Comparison of ENCODE assay signal across 8 cellular contexts in genomic region chr16:53099318-53100130, GRCh38. TPM values are rescaled to one million over a fixed set of nuclear protein-coding genes. Genes with fewer than 3 reads are reported as not detected.
DNase-seq lines count a peak whose midpoint lies in the region; TF ChIP-seq lines count a peak whose summit lies in the region.

No MANE protein-coding gene starts in this region.

- no peak overlapping the region for H3K4ac ChIP-seq in H9 (ENCODE audit: low read depth, low read length)

- H3K4me3 Mint-ChIP-seq in H9 = peak overlapping the region; percentile 50 to 75
- peak overlapping the region; percentile 87 for H3K4me3 Mint-ChIP-seq in activated naive CD8-positive, alpha-beta T cell
- H3K4me3 Mint-ChIP-seq in glutamatergic neuron (ENCODE audit: unreplicated experiment) = peak overlapping the region; percentile 90

- H3K4me2 ChIP-seq in H9 (ENCODE audit: insufficient read depth, insufficient read length, low read length) (peak overlapping the region; percentile 73), Loucy (ENCODE audit: low read depth, low read length, poor library complexity, severe bottlenecking) (peak overlapping the region; percentile 80)

- H3K4me3 ChIP-seq in Loucy (ENCODE audit: low read length, poor library complexity, severe bottlenecking) = peak overlapping the region; percentile 80
- peak overlapping the region; percentile 23 for H3K4me3 ChIP-seq in SJSA1
- H3K4me3 ChIP-seq in thyroid gland (replicated peaks in 1 of 3) = peak overlapping the region in 1 of 3 donors; percentile 20

- DNase-seq in ELF-1 (ENCODE audit: low read depth, low spot score) = peak; percentile 97
- DNase-seq in H9 = peak; percentile 96
- peak; percentile 89 to 90 for DNase-seq in SJSA1 (ENCODE audit: low read depth in 1 of 2, low spot score in 2 of 2)
- DNase-seq in glutamatergic neuron = peak; percentile 79
- DNase-seq in occipital lobe (lab: John Stamatoyannopoulos, UW) = peak; percentile 90
- peak; percentile 99 to 100 for DNase-seq in thyroid gland

- no peak overlapping the region for H4K5ac ChIP-seq in H9 (ENCODE audit: insufficient read length, low read depth, low read length)

- peak overlapping the region; percentile 20 for H3K18ac ChIP-seq in H9 (ENCODE audit: insufficient read length, low read depth, low read length)

- H3K79me2 ChIP-seq in H9 (ENCODE audit: insufficient read depth, low read length) (0 out of 2 replicates have a peak, but pooled peaks cover 3% of the 10 kb centered on the region), Loucy (ENCODE audit: insufficient read depth, low read length) (peaks cover 5% of the 10 kb centered on the region; the same call in 1 of the 2 replicates)

- H3K27ac ChIP-seq in H9 (ENCODE audit: insufficient read length, low read depth, low read length) (peak overlapping the region; percentile 35), SJSA1 (peak overlapping the region; percentile 64), thyroid gland (peak overlapping the region; percentile 93 to 97 (median 95))

- no peak overlapping the region for H3T11ph ChIP-seq in H9 (ENCODE audit: low read length)

- H3K23me2 ChIP-seq in H9 (ENCODE audit: insufficient read length, low read depth, low read length, poor library complexity, severe bottlenecking) = peaks cover 4% of the 10 kb centered on the region

- H4K8ac ChIP-seq in H9 (replicated peaks; ENCODE audit: insufficient read length, low read depth, low read length) = no peak overlapping the region

- H3K36me3 Mint-ChIP-seq in H9 (ENCODE audit: insufficient read depth in 1 of 3, low read depth in 3 of 3) (peaks cover 2 to 4% (median 4%) of the 10 kb centered on the region in 3 experiments; a peak in 4 of 7 replicates), glutamatergic neuron (ENCODE audit: unreplicated experiment) (no peaks in the 10 kb centered on the region)
- H3K36me3 Mint-ChIP-seq in activated naive CD8-positive, alpha-beta T cell = no peaks in the 10 kb centered on the region

- peaks cover 6% of the 10 kb centered on the region; the same call in 1 of the 2 replicates for H3F3A ChIP-seq in Loucy (ENCODE audit: low read depth)

- H3K23ac ChIP-seq in H9 (ENCODE audit: insufficient read length, low read depth, low read length) = no peak overlapping the region

- intact Hi-C loops in thyroid gland (cut with DNase I) = no loop called here

- H3K36me3 ChIP-seq in Loucy (ENCODE audit: insufficient read depth, low read length) (no peaks in the 10 kb centered on the region), SJSA1 (no peaks in the 10 kb centered on the region), thyroid gland (no peaks in the 10 kb centered on the region)

- H3K14ac ChIP-seq in H9 (ENCODE audit: insufficient read depth, low read length) = 0 out of 2 replicates have a peak overlapping the region, but pooled peaks have one; percentile 14

- H4K20me1 ChIP-seq in H9 (ENCODE audit: control insufficient read depth, insufficient read depth, insufficient read length) = no peaks in the 10 kb centered on the region
- H4K20me1 ChIP-seq in Loucy (ENCODE audit: insufficient read depth, low read length, poor library complexity, severe bottlenecking) = no peaks in the 10 kb centered on the region

- no peaks in the 10 kb centered on the region for H3K9me2 ChIP-seq in Loucy (replicated peaks; ENCODE audit: low read depth, low read length)

- H3K27me3 ChIP-seq in H9 (ENCODE audit: insufficient read depth, low read length) (no peaks in the 10 kb centered on the region), Loucy (ENCODE audit: insufficient read depth, low read length, poor library complexity, severe bottlenecking) (no peaks in the 10 kb centered on the region), SJSA1 (replicated peaks) (no peaks in the 10 kb centered on the region), thyroid gland (no peaks in the 10 kb centered on the region)

- H3K27me3 Mint-ChIP-seq in H9 (ENCODE audit: low read depth) (no peaks in the 10 kb centered on the region), glutamatergic neuron (ENCODE audit: unreplicated experiment) (peaks cover 4% of the 10 kb centered on the region)
- H3K27me3 Mint-ChIP-seq in activated naive CD8-positive, alpha-beta T cell = no peaks in the 10 kb centered on the region

- H3K9me3 ChIP-seq in H9 (ENCODE audit: control insufficient read depth, low read depth, low read length) (no peaks in the 10 kb centered on the region), Loucy (ENCODE audit: insufficient read depth, low read depth, low read length) (no peaks in the 10 kb centered on the region), SJSA1 (replicated peaks) (no peaks in the 10 kb centered on the region), thyroid gland (no peaks in the 10 kb centered on the region)

- H3K9ac ChIP-seq in H9 (ENCODE audit: extremely low read depth, insufficient read length, low read length) = no peak overlapping the region
- H3K9ac ChIP-seq in Loucy (ENCODE audit: low read depth, low read length, poor library complexity, severe bottlenecking) = peak overlapping the region; percentile 73

- no peak overlapping the region for H2BK20ac ChIP-seq in H9 (ENCODE audit: low read depth, low read length, poor library complexity, severe bottlenecking)

- H3K27ac Mint-ChIP-seq in H9 = peak overlapping the region; percentile 88 to 98 (median 97)
- H3K27ac Mint-ChIP-seq in activated naive CD8-positive, alpha-beta T cell = peak overlapping the region; percentile 86
- peak overlapping the region; percentile 98 for H3K27ac Mint-ChIP-seq in glutamatergic neuron (ENCODE audit: unreplicated experiment)

- TF ChIP-seq CTCF in H9 (conservative IDR thresholded peaks at IDR 0.05) (no peak), Loucy (conservative IDR thresholded peaks at IDR 0.05; ENCODE audit: low read length) (no peak), glutamatergic neuron (IDR thresholded peaks at IDR 0.05; ENCODE audit: partially characterized antibody, unreplicated experiment) (no peak), thyroid gland (IDR thresholded peaks at IDR 0.05) (no peak)

- H3K4me1 Mint-ChIP-seq in H9 = peaks cover 24 to 39% of the 10 kb centered on the region in 2 experiments
- peaks cover 26% of the 10 kb centered on the region for H3K4me1 Mint-ChIP-seq in activated naive CD8-positive, alpha-beta T cell (ENCODE audit: low read depth)
- peaks cover 30% of the 10 kb centered on the region for H3K4me1 Mint-ChIP-seq in glutamatergic neuron (ENCODE audit: low read depth, unreplicated experiment)

- H3K79me1 ChIP-seq in H9 (ENCODE audit: insufficient read depth, low read depth, low read length, poor library complexity, severe bottlenecking) = no peaks in the 10 kb centered on the region

- no peak overlapping the region for H3K56ac ChIP-seq in H9 (ENCODE audit: insufficient read length, low read depth, low read length)

- no CpG with 5 or more reads among the region's 26 CpGs for WGBS in H9 (ENCODE audit: extremely low coverage, insufficient read length, low lambda C conversion rate)
- 6 to 7% methylated on average over 22 of the region's 26 CpGs for WGBS in thyroid gland, 2 donors

- H3K9me3 Mint-ChIP-seq in H9 = no peaks in the 10 kb centered on the region
- no peaks in the 10 kb centered on the region for H3K9me3 Mint-ChIP-seq in activated naive CD8-positive, alpha-beta T cell (ENCODE audit: low read depth)
- peaks cover 9% of the 10 kb centered on the region for H3K9me3 Mint-ChIP-seq in glutamatergic neuron (ENCODE audit: unreplicated experiment)

- H2AK5ac ChIP-seq in H9 (ENCODE audit: insufficient read length, low read length) = no peak overlapping the region

- H2BK120ac ChIP-seq in H9 (ENCODE audit: low read depth, low read length, poor library complexity, severe bottlenecking) = no peak overlapping the region

- peak in 1 of 2 donors; percentile 70 for TF ChIP-seq POLR2A in thyroid gland (IDR thresholded peaks at IDR 0.05)

- no peak overlapping the region for H2AFZ ChIP-seq in H9 (ENCODE audit: low read length)
- peak overlapping the region; percentile 84 for H2AFZ ChIP-seq in Loucy (ENCODE audit: low read length)

- no peak overlapping the region for H2BK12ac ChIP-seq in H9 (ENCODE audit: insufficient read length, low read depth, low read length)

- H2BK5ac ChIP-seq in H9 (ENCODE audit: insufficient read length, low read length) = no peak overlapping the region

- no peak overlapping the region for H4K91ac ChIP-seq in H9 (ENCODE audit: insufficient read length, low read depth, low read length)

- no peak overlapping the region for H2BK15ac ChIP-seq in H9 (ENCODE audit: low read depth, low read length)

- H3K4me1 ChIP-seq in H9 (ENCODE audit: insufficient read depth, low read length) (peaks cover 4% of the 10 kb centered on the region; the same call in 1 of the 2 replicates), Loucy (ENCODE audit: insufficient read depth, low read length, poor library complexity, severe bottlenecking) (peaks cover 24% of the 10 kb centered on the region), SJSA1 (replicated peaks) (peaks cover 31% of the 10 kb centered on the region), thyroid gland (peaks cover 23 to 48% of the 10 kb centered on the region in 2 donors)

RNA-seq across cellular contexts. Expression of gene CHD9, which starts 44.7 kb away (rescaled TPM):
- total RNA-seq in H9 (2021) = 37.6 and 46.2 TPM in 2 replicates
- total RNA-seq in SJSA1 (2014; rRNA removed; shearing (Covaris generic)) = 14.7 and 29.2 TPM in 2 replicates
- 120 TPM for total RNA-seq in glutamatergic neuron (ENCODE audit: unreplicated experiment)
- 233 TPM for total RNA-seq in occipital lobe
- 100 to 1,000 TPM in 3 of 4 donors, 10 to 100 TPM in 1; 97.2 to 141 (median 108) TPM for total RNA-seq in thyroid gland

RNA-seq across cellular contexts. Expression of gene CHD9NB, which starts 46.8 kb away (rescaled TPM):
- total RNA-seq in H9 (2021) = 2.6 and 3.3 TPM in 2 replicates
- total RNA-seq in SJSA1 (2014; rRNA removed; shearing (Covaris generic)) = 0.45 TPM in 1 of 2 replicates, not detected in the other
- total RNA-seq in glutamatergic neuron (ENCODE audit: unreplicated experiment) = 1.8 TPM
- 0.78 TPM for total RNA-seq in occipital lobe
- 1 to 10 TPM in 1 of 4 donors, under 1 TPM in 1, not detected in 2; 0.63 to 1.3 TPM for total RNA-seq in thyroid gland

Comparison
In these comparisons a context has a peak if more than half of its experiments do, and no peak if none do; other contexts are left out.
1. H3K27ac ChIP-seq: peak in every context shown above with its lines; median percentile 95 in thyroid gland; 64 in SJSA1; 35 in H9.